Comparison of ENCODE assay signal across 1 cellular context in the genomic region with DNA sequence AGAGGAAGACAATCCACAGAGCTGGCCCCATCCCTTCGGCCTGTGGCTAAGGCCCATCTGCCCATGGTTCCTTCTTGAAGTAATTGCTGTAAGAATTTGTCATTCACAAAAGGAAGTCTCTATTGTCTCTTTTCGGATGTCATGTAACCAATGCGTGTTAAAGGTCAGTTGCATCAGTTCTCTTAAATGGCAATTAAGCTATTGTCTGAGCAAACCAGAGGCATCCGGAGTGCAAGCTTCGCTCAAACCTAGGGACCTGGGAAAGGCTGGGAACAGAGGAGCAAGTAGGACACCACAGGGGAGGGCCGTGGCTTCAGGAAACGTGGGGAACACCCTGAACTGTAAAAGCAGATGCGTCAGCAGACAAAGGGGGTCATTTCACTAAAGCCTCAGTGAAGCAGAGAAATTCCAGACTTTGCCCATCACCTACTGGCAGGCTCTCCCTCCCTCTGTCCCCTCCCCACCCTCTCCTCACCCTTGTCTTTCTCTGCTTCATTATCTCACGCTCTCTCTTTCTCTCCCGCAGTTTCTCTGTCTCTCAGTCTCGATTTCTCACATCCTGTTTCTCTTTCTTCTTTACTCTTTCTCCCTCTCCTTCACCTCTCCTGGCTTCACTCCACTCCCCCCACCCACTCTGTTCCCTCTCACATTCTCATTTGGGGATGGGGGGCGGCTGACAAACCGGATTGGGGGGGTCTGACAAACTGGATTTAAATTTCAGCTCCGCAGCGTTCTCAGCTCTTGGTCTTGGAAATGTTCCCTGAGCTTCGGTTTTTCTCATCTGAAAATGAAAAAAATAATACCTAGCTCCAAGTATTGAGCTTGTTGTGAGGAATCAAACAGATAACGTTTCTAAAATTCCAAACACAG.
TF ChIP-seq lines count a peak whose summit lies in the region.

No MANE protein-coding gene starts in this region.

TF ChIP-seq in GM23338, 12 proteins besides CTCF, POLR2A, EP300 and RAD21 (continued from another document):
- TF ChIP-seq ZNF462 (CRISPR knock-in tag; IDR thresholded peaks at IDR 0.05) (no peak), ZNF114 (CRISPR knock-in tag; IDR thresholded peaks at IDR 0.05) (no peak), EZH2 (IDR thresholded peaks at IDR 0.05; ENCODE audit: low read depth, unreplicated experiment) (no peak), STAT1 (IDR thresholded peaks at IDR 0.05; ENCODE audit: unreplicated experiment) (no peak), NANOG (IDR thresholded peaks at IDR 0.05; ENCODE audit: borderline replicate concordance) (no peak), ZNF331 (CRISPR knock-in tag; IDR thresholded peaks at IDR 0.05; ENCODE audit: low read depth) (no peak), JUNB (IDR thresholded peaks at IDR 0.05; ENCODE audit: unreplicated experiment) (no peak)
- TF ChIP-seq, protein P1, sequence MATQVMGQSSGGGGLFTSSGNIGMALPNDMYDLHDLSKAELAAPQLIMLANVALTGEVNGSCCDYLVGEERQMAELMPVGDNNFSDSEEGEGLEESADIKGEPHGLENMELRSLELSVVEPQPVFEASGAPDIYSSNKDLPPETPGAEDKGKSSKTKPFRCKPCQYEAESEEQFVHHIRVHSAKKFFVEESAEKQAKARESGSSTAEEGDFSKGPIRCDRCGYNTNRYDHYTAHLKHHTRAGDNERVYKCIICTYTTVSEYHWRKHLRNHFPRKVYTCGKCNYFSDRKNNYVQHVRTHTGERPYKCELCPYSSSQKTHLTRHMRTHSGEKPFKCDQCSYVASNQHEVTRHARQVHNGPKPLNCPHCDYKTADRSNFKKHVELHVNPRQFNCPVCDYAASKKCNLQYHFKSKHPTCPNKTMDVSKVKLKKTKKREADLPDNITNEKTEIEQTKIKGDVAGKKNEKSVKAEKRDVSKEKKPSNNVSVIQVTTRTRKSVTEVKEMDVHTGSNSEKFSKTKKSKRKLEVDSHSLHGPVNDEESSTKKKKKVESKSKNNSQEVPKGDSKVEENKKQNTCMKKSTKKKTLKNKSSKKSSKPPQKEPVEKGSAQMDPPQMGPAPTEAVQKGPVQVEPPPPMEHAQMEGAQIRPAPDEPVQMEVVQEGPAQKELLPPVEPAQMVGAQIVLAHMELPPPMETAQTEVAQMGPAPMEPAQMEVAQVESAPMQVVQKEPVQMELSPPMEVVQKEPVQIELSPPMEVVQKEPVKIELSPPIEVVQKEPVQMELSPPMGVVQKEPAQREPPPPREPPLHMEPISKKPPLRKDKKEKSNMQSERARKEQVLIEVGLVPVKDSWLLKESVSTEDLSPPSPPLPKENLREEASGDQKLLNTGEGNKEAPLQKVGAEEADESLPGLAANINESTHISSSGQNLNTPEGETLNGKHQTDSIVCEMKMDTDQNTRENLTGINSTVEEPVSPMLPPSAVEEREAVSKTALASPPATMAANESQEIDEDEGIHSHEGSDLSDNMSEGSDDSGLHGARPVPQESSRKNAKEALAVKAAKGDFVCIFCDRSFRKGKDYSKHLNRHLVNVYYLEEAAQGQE (IDR thresholded peaks at IDR 0.05; ENCODE audit: unreplicated experiment): no peak
